Comparison of ENCODE assay signal across 8 cellular contexts in genomic region chr2:190407662-190408537, GRCh38. TPM values are rescaled to one million over a fixed set of nuclear protein-coding genes. Genes with fewer than 3 reads are reported as not detected.
DNase-seq lines count a peak whose midpoint lies in the region; ATAC-seq and TF ChIP-seq lines count a peak whose summit lies in the region.

Gene MFSD6 (plus strand): TSS chr2:190408355. CDS start chr2:190436030, 27,675 bp downstream.

- peak within 1 kb of the TSS; percentile 69 to 86 (median 78) for H3K27ac ChIP-seq in BLaER1 treated with 17β-estradiol and CSF1 and Interleukin-3, amounts not matched to agents 10 nM and 100 nM
- H3K27ac ChIP-seq in heart right ventricle (peak within 1 kb of the TSS; percentile 81 to 95 (median 90)), prostate gland (peak within 1 kb of the TSS; percentile 92)

- peaks cover 1% of the 10 kb centered on the region for H3K36me3 Mint-ChIP-seq in activated naive CD4-positive, alpha-beta T cell treated with anti-CD3 and anti-CD28 coated beads, Interleukin-2, amount 50 U/mL, for 24 hours

- H3K9me3 Mint-ChIP-seq in activated naive CD4-positive, alpha-beta T cell treated with anti-CD3 and anti-CD28 coated beads, Interleukin-2, amount 50 U/mL, for 24 hours, result no peaks in the 10 kb centered on the region

- intact Hi-C loops in heart right ventricle (cut with DNase I), result loop anchor here in 5 of 10 donors (5.0 to 10.0 kb wide), 6 partner anchors 59 to 277 kb away; partner anchors contain the start of gene NAB1 (in 1 of the 5)
- intact Hi-C loops in prostate gland (cut with DNase I), result loop anchor here (5.0 to 10.0 kb wide), 2 partner anchors 59 to 97 kb away; no protein-coding TSS in a partner anchor

- TF ChIP-seq CTCF in heart right ventricle (IDR thresholded peaks at IDR 0.05) (peak in 4 of 9 donors; percentile 10 to 31 (median 22)), prostate gland (IDR thresholded peaks at IDR 0.05) (peak in 2 of 4 experiments; percentile 24 to 42)

- no peaks in the 10 kb centered on the region for H3K36me3 ChIP-seq in BLaER1 treated with 17β-estradiol and CSF1 and Interleukin-3, amounts not matched to agents 10 nM and 100 nM
- no peaks in the 10 kb centered on the region for H3K36me3 ChIP-seq in heart right ventricle
- H3K36me3 ChIP-seq in prostate gland, result no peaks in the 10 kb centered on the region

- WGBS in heart right ventricle, 2 donors, result 2 to 3% methylated on average over 76 to 97 of the region's 98 CpGs
- under 1% methylated on average over 71 of the region's 98 CpGs for WGBS in prostate gland

- peaks cover 9 to 36% (median 28%) of the 10 kb centered on the region in 11 experiments; a peak in 18 of 22 replicates for H3K27me3 ChIP-seq in BLaER1 treated with 17β-estradiol and CSF1 and Interleukin-3, amounts not matched to agents 10 nM and 100 nM
- peaks cover 0 to 6% (median 0%) of the 10 kb centered on the region in 7 donors for H3K27me3 ChIP-seq in heart right ventricle
- H3K27me3 ChIP-seq in prostate gland (replicated peaks; ENCODE audit: insufficient read depth), result no peaks in the 10 kb centered on the region

- TF ChIP-seq POLR2A in prostate gland (IDR thresholded peaks at IDR 0.05), result peak; percentile 44

- in situ Hi-C loops in SK-MEL-5 (cut with HindIII; ENCODE audit: low pct_unique_long_range_greater_than_20kb, low sequenced_read_pairs), result no loop called here

- peak within 1 kb of the TSS; percentile 76 to 95 (median 85) for H3K4me3 ChIP-seq in BLaER1 treated with 17β-estradiol and CSF1 and Interleukin-3, amounts not matched to agents 10 nM and 100 nM
- H3K4me3 ChIP-seq in heart right ventricle, result peak within 1 kb of the TSS; percentile 60 to 97 (median 84)
- peak within 1 kb of the TSS; percentile 82 to 89 for H3K4me3 ChIP-seq in prostate gland

- no peaks in the 10 kb centered on the region for H3K9me3 ChIP-seq in BLaER1 treated with 17β-estradiol and CSF1 and Interleukin-3, amounts not matched to agents 10 nM and 100 nM (replicated peaks in 1 of 11)
- H3K9me3 ChIP-seq in heart right ventricle (no peaks in the 10 kb centered on the region), prostate gland (no peaks in the 10 kb centered on the region)

- peak within 1 kb of the TSS; percentile 72 to 90 (median 85) for H3K9ac ChIP-seq in BLaER1 treated with 17β-estradiol and CSF1 and Interleukin-3, amounts not matched to agents 10 nM and 100 nM

- peak; percentile 7 for DNase-seq in SK-MEL-5 (ENCODE audit: low read depth, low spot score)
- peak; percentile 38 to 65 for DNase-seq in heart right ventricle
- DNase-seq in prostate gland (ENCODE audit: low spot score), result peak; percentile 44
- DNase-seq in ureter (ENCODE audit: low spot score), result peak; percentile 62

- peak within 1 kb of the TSS; percentile 93 for H3K27ac Mint-ChIP-seq in activated naive CD4-positive, alpha-beta T cell treated with anti-CD3 and anti-CD28 coated beads, Interleukin-2, amount 50 U/mL, for 24 hours

- H3K4me1 Mint-ChIP-seq in activated naive CD4-positive, alpha-beta T cell treated with anti-CD3 and anti-CD28 coated beads, Interleukin-2, amount 50 U/mL, for 24 hours, result peaks cover 40% of the 10 kb centered on the region

- H3K27me3 Mint-ChIP-seq in activated naive CD4-positive, alpha-beta T cell treated with anti-CD3 and anti-CD28 coated beads, Interleukin-2, amount 50 U/mL, for 24 hours, result no peaks in the 10 kb centered on the region

- peak within 1 kb of the TSS; percentile 86 to 97 (median 92) for H3K4me2 ChIP-seq in BLaER1 treated with 17β-estradiol and CSF1 and Interleukin-3, amounts not matched to agents 10 nM and 100 nM

- peak; percentile 78 for ATAC-seq in GM19324 (IDR thresholded peaks at IDR 0.05; ENCODE audit: low FRiP score, unreplicated experiment)
- peak; percentile 56 for ATAC-seq in HG03457 (IDR thresholded peaks at IDR 0.05; ENCODE audit: unreplicated experiment)
- ATAC-seq in heart right ventricle, result peak; percentile 51 to 87 (median 78)

- H3K4me3 Mint-ChIP-seq in activated naive CD4-positive, alpha-beta T cell treated with anti-CD3 and anti-CD28 coated beads, Interleukin-2, amount 50 U/mL, for 24 hours, result peak within 1 kb of the TSS; percentile 87

- no peaks in the 10 kb centered on the region for H4K20me1 ChIP-seq in BLaER1 treated with 17β-estradiol and CSF1 and Interleukin-3, amounts not matched to agents 10 nM and 100 nM

- H3K4me1 ChIP-seq in BLaER1 treated with 17β-estradiol and CSF1 and Interleukin-3, amounts not matched to agents 10 nM and 100 nM, result peaks cover 15 to 44% (median 22%) of the 10 kb centered on the region in 10 experiments
- H3K4me1 ChIP-seq in heart right ventricle (peaks cover 0 to 42% (median 27%) of the 10 kb centered on the region in 9 donors), prostate gland (replicated peaks) (no peaks in the 10 kb centered on the region)

RNA-seq across cellular contexts. Expression of gene MFSD6, which starts in this region (rescaled TPM):
- 6.7 and 7.2 TPM in 2 replicates for total RNA-seq in SK-MEL-5 (2014; rRNA removed; shearing (Covaris generic))
- polyA plus RNA-seq in SK-MEL-5 (2015; cell fraction: cytosol; rRNA removed), result 9.8 and 11.6 TPM in 2 replicates
- polyA plus RNA-seq in SK-MEL-5 (2015; cell fraction: nucleus; rRNA removed), result 1.2 and 1.6 TPM in 2 replicates
- total RNA-seq in heart right ventricle, result 10 to 100 TPM in 9 of 10 donors, 1 to 10 TPM in 1; 9.9 to 26.7 (median 16.8) TPM
- 10 to 100 TPM in 1 of 2 donors, 1 to 10 TPM in 1; 9.7 to 14.9 TPM for polyA plus RNA-seq in heart right ventricle
- total RNA-seq in prostate gland, result 100 to 1,000 TPM in 1 of 2 donors, 10 to 100 TPM in 1; 89.1 to 114 TPM
- total RNA-seq in ureter, result 67.5 TPM

Comparison
In these comparisons a context has a peak if more than half of its experiments do, and no peak if none do; other contexts are left out.
1. Peak in every context shown above with its lines: DNase-seq, ATAC-seq, H3K4me3 ChIP-seq and H3K27ac ChIP-seq.
2. DNase-seq: peak in every context shown above with its lines; median percentile 62 in ureter; 52 in heart right ventricle; 44 in prostate gland; 7 in SK-MEL-5.